Comparison of ENCODE assay signal across 19 cellular contexts in the genomic region with DNA sequence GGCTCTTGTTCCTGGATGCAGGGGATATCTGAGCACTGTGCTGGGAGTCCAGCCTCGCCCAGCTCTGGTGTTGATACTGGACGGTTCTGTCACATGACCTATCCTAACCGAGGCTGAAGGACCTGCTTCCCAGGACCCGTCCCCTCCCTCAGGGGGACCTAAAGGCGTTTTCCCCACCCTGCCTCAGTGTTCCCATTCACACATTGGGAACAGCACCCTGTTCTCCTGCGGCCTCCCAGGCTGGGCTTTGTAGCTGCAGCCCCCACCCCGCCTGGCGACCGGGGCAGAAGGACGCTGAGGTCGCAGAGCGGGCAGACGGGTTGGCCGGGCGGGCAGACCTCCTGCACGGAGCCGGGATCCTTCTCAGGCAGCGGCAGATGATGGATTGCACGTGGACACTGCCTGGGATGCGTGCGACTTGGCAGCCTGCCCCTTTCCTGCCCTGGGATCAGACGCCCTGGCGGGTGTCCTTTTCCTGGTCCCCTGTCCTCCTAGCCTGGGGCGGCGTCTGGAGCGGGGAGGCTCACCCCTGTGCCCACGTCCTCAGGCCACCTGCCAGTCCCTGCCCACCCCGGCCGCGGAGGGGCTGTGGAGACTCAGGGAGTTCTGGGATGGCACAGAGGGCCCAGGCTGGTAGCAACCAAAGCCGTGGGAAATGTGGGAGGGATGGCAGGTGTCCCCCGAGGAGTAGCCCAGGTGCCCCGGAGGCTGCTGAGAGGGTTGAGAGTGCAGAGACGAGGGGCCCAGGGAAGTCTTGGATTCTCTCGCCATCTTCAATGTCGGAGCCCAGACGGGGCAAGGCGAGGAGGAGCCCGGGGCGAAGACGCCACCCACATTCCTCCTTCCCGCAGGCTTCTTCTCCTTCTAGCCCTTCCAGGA. TPM values are rescaled to one million over a fixed set of nuclear protein-coding genes. Genes with fewer than 3 reads are reported as not detected.
DNase-seq lines count a peak whose midpoint lies in the region; ATAC-seq and TF ChIP-seq lines count a peak whose summit lies in the region.
"Had no signal": no experiment of that assay in that cellular context is flagged by ENCODE, and none has a peak within 500 bp of the region (broad histone marks: within the 10 kb centered on the region; RNA-seq: fewer than 3 reads in every experiment).

No MANE protein-coding gene starts in this region.

- peaks cover 0 to 4% (median 3%) of the 10 kb centered on the region in 3 donors for H3K36me3 Mint-ChIP-seq in immature natural killer cell
- H3K36me3 Mint-ChIP-seq: activated naive CD8-positive, alpha-beta T cell treated with anti-CD3 and anti-CD28 coated beads, Interleukin-2, amount 10 ng/mL, durations not matched to agents 7 days and 5 days had no signal

- H3K4me3 ChIP-seq in adrenal gland (no peak overlapping the region), vagina (no peak overlapping the region)
- H3K4me3 ChIP-seq: HAP-1, SK-N-MC had no signal

- no peaks in the 10 kb centered on the region for H3K36me3 ChIP-seq in adrenal gland (replicated peaks in 1 of 2)
- no peaks in the 10 kb centered on the region for H3K36me3 ChIP-seq in vagina
- H3K36me3 ChIP-seq: HAP-1 had no signal

- H3K27me3 ChIP-seq in adrenal gland (peaks cover 15% of the 10 kb centered on the region), vagina (no peaks in the 10 kb centered on the region)

- H3K4me3 Mint-ChIP-seq in immature natural killer cell, result no peak overlapping the region
- H3K4me3 Mint-ChIP-seq: activated naive CD8-positive, alpha-beta T cell treated with anti-CD3 and anti-CD28 coated beads, Interleukin-2, amount 10 ng/mL, durations not matched to agents 7 days and 5 days had no signal

- DNase-seq in Right ventricle myocardium inferior (ENCODE audit: missing footprints) (peak; percentile 48), Right ventricle myocardium superior (no peak), M059J (ENCODE audit: low read depth) (peak; percentile 35), adrenal gland (peak in 4 of 7 donors; percentile 51 to 85 (median 56)), immature natural killer cell (no peak), vagina (ENCODE audit: extremely low spot score in 2 of 2) (no peak)
- no peak for DNase-seq in stimulated activated CD8-positive, alpha-beta memory T cell treated with anti-CD3 and anti-CD28 coated beads, Interleukin-4, amount 100 ng/mL, for 48 hours
- DNase-seq: activated CD4-positive, alpha-beta T cell treated with anti-CD3 and anti-CD28 coated beads, Interleukin-2, amount 50 U/mL, for 4 hours; activated CD8-positive, alpha-beta memory T cell treated with anti-CD3 and anti-CD28 coated beads, Interleukin-2, amount 50 U/mL, for 48 hours; activated naive CD8-positive, alpha-beta T cell treated with anti-CD3 and anti-CD28 coated beads, Interleukin-2, amount 10 ng/mL, durations not matched to agents 7 days and 5 days; KG1; mesenchymal stem cell; NCI-H2029; nucleus accumbens; stimulated activated CD4-positive, alpha-beta T cell treated with anti-CD3 and anti-CD28 coated beads, Interleukin-2, amount 100 ng/mL, for 48 hours; stimulated activated naive CD4-positive, alpha-beta T cell had no signal

- intact Hi-C loops in Right ventricle myocardium inferior (cut with DNase I) (no loop called here), Right ventricle myocardium superior (cut with DNase I) (loop anchor here (10.0 kb wide), 1 partner anchor 758 kb away; no protein-coding TSS in a partner anchor), adrenal gland (cut with DNase I) (no loop called here), vagina (cut with DNase I) (loop anchor here (10.0 kb wide), 1 partner anchor 628 kb away; no protein-coding TSS in a partner anchor)

- TF ChIP-seq POLR2A in adrenal gland (IDR thresholded peaks at IDR 0.05), result no peak
- TF ChIP-seq POLR2A in vagina (IDR thresholded peaks at IDR 0.05), result no peak

- H3K27me3 Mint-ChIP-seq in immature natural killer cell (ENCODE audit: low read depth in 3 of 3), result peaks cover 0 to 8% (median 7%) of the 10 kb centered on the region in 3 donors

- WGBS in adrenal gland, 4 donors, result 45 to 61% (median 54%) methylated on average over 25 to 42 of the region's 42 CpGs

- H3K9me3 Mint-ChIP-seq in immature natural killer cell, result no peaks in the 10 kb centered on the region

- peak; percentile 24 for ATAC-seq in Right ventricle myocardium inferior
- ATAC-seq in Right ventricle myocardium superior (ENCODE audit: poor library complexity), result no peak

- H3K27ac ChIP-seq in adrenal gland, result no peak overlapping the region
- H3K27ac ChIP-seq in vagina, result no peak overlapping the region
- H3K27ac ChIP-seq: SK-N-MC had no signal

- no peak for TF ChIP-seq CTCF in adrenal gland (IDR thresholded peaks at IDR 0.05)
- no peak for TF ChIP-seq CTCF in vagina (IDR thresholded peaks at IDR 0.05)

- H3K4me1 ChIP-seq in adrenal gland (replicated peaks in 1 of 2), result no peaks in the 10 kb centered on the region
- no peaks in the 10 kb centered on the region for H3K4me1 ChIP-seq in vagina
- H3K4me1 ChIP-seq: HAP-1 had no signal

- H3K9me3 ChIP-seq in adrenal gland (replicated peaks in 1 of 3), result peaks cover 0 to 6% (median 0%) of the 10 kb centered on the region in 3 donors
- no peaks in the 10 kb centered on the region for H3K9me3 ChIP-seq in vagina
- H3K9me3 ChIP-seq: HAP-1 had no signal

- H3K4me1 Mint-ChIP-seq in immature natural killer cell, result no peaks in the 10 kb centered on the region

- H3K27ac Mint-ChIP-seq in immature natural killer cell, result no peak overlapping the region
- H3K27ac Mint-ChIP-seq: activated naive CD8-positive, alpha-beta T cell treated with anti-CD3 and anti-CD28 coated beads, Interleukin-2, amount 10 ng/mL, durations not matched to agents 7 days and 5 days had no signal

RNA-seq across cellular contexts. Expression of a gene that starts 17.2 kb away (rescaled TPM):
- total RNA-seq in Right ventricle myocardium inferior (13.3 TPM), Right ventricle myocardium superior (12.1 TPM), adrenal gland (10 to 100 TPM; 19.1 to 64.3 (median 25.5) TPM), vagina (49.6 TPM)
- total RNA-seq in M059J (2014; rRNA removed; shearing (Covaris generic)), result 86.5 and 87.9 TPM in 2 replicates
- polyA plus RNA-seq in adrenal gland (10 to 100 TPM; 17.3 to 82.7 (median 68.4) TPM), immature natural killer cell (10 to 100 TPM; 56.3 to 71.0 (median 61.9) TPM)

RNA-seq across cellular contexts. Expression of a gene that starts 31.1 kb away (rescaled TPM):
- total RNA-seq in Right ventricle myocardium inferior (0.32 TPM), Right ventricle myocardium superior (0.30 TPM), adrenal gland (1 to 10 TPM in 2 of 8 donors, under 1 TPM in 5, not detected in 1; 0.06 to 1.3 (median 0.72) TPM), vagina (129 TPM)
- 1.8 and 3.3 TPM in 2 replicates for total RNA-seq in M059J (2014; rRNA removed; shearing (Covaris generic))
- polyA plus RNA-seq in adrenal gland (1 to 10 TPM in 2 of 3 donors, not detected in 1; 1.2 to 2.1 TPM), immature natural killer cell (not detected)
- total RNA-seq: activated naive CD8-positive, alpha-beta T cell treated with anti-CD3 and anti-CD28 coated beads, Interleukin-2, amount 10 ng/mL, durations not matched to agents 7 days and 5 days; T-helper 2 cell treated with Interferon-gamma antibody and Interleukin-4, amounts not matched to agents 100 ng/mL and 5 ng/mL, for 36 hours had no signal

RNA-seq across cellular contexts. Expression of a gene that starts 56.6 kb away (rescaled TPM):
- 50.8 TPM for total RNA-seq in Right ventricle myocardium inferior
- 59.4 TPM for total RNA-seq in Right ventricle myocardium superior
- total RNA-seq in M059J (2014; rRNA removed; shearing (Covaris generic)), result 13.3 and 26.7 TPM in 2 replicates
- 10 to 100 TPM; 17.2 to 34.1 (median 20.6) TPM for total RNA-seq in adrenal gland
- polyA plus RNA-seq in adrenal gland, result 10 to 100 TPM in 2 of 3 donors, 1 to 10 TPM in 1; 1.5 to 72.2 (median 37.6) TPM
- under 1 TPM; 0.06 to 0.86 (median 0.76) TPM for polyA plus RNA-seq in immature natural killer cell
- 30.0 TPM for total RNA-seq in vagina

Comparison
In these comparisons a context has a peak if more than half of its experiments do, and no peak if none do; other contexts are left out.
1. DNase-seq: peak in Right ventricle myocardium inferior (single experiment), M059J (single experiment) and adrenal gland (4 of 7); none in Right ventricle myocardium superior (single experiment), immature natural killer cell (0 of 3), stimulated activated CD8-positive, alpha-beta memory T cell treated with anti-CD3 and anti-CD28 coated beads, Interleukin-4, amount 100 ng/mL, for 48 hours (single experiment) and vagina (0 of 2).
2. intact Hi-C loops: an anchor here in Right ventricle myocardium superior (10.0 kb wide) and vagina (10.0 kb wide); none called in Right ventricle myocardium inferior and adrenal gland.
3. RNA of a gene that starts 31.1 kb away (total RNA-seq): 129 TPM in vagina (single experiment); 1.8 to 3.3 TPM in M059J, 0.06 to 1.3 TPM in adrenal gland, 0.32 TPM in Right ventricle myocardium inferior (single experiment) and 0.30 TPM in Right ventricle myocardium superior (single experiment); every median in the first group is over 10 times any median in the second.